In genomic region chr7:27605689-27606269, GRCh38 we compare ENCODE assay signal across 8 cellular contexts. TPM values are rescaled to one million over a fixed set of nuclear protein-coding genes. Genes with fewer than 3 reads are reported as not detected.
A peak's percentile ranks its signal among the peaks of the same experiment; 100 is the strongest.
DNase-seq lines count a peak whose midpoint lies in the region; ATAC-seq, FAIRE-seq and TF ChIP-seq lines count a peak whose summit lies in the region.

No MANE protein-coding gene starts in this region.

- H3K27ac ChIP-seq in Panc1 (ENCODE audit: low read length): peak overlapping the region; percentile 5; the same call in 1 of the 2 replicates

- H3K27me3 Mint-ChIP-seq in activated naive CD4-positive, alpha-beta T cell treated with anti-CD3 and anti-CD28 coated beads for 36 hours (ENCODE audit: low read depth): no peaks in the 10 kb centered on the region
- no peaks in the 10 kb centered on the region for H3K27me3 Mint-ChIP-seq in activated CD4-positive, alpha-beta T cell treated with anti-CD3 and anti-CD28 coated beads, Interleukin-2, amount 10 ng/mL, durations not matched to agents 24 days and 14 days

- peaks cover 50% of the 10 kb centered on the region for H3K4me1 ChIP-seq in Panc1 (ENCODE audit: control insufficient read depth, insufficient read depth, low read length)

- DNase-seq in activated naive CD4-positive, alpha-beta T cell treated with anti-CD3 and anti-CD28 coated beads for 36 hours: peak; percentile 7
- DNase-seq in activated naive CD4-positive, alpha-beta T cell (lab: John Stamatoyannopoulos, UW): no peak
- peak; percentile 28 for DNase-seq in Panc1 (ENCODE audit: low read depth, low spot score)
- DNase-seq in fibroblast of villous mesenchyme (ENCODE audit: low read depth): peak; percentile 55
- peak; percentile 34 for DNase-seq in urothelium cell line (ENCODE audit: low spot score)
- DNase-seq in activated CD4-positive, alpha-beta T cell treated with anti-CD3 and anti-CD28 coated beads, Interleukin-2, amount 10 ng/mL, durations not matched to agents 24 days and 14 days: no peak
- DNase-seq in GM13976 (ENCODE audit: low spot score): no peak

- BruUV-seq in Panc1 (replicated peaks; lab: Mats Ljungman, UMichigan): no TSS peak

- no peak overlapping the region for H3K4me3 Mint-ChIP-seq in activated naive CD4-positive, alpha-beta T cell treated with anti-CD3 and anti-CD28 coated beads for 36 hours
- H3K4me3 Mint-ChIP-seq in activated CD4-positive, alpha-beta T cell treated with anti-CD3 and anti-CD28 coated beads, Interleukin-2, amount 10 ng/mL, durations not matched to agents 24 days and 14 days: no peak overlapping the region

- intact Hi-C loops in activated naive CD4-positive, alpha-beta T cell treated with anti-CD3 and anti-CD28 coated beads for 36 hours (cut with micrococcal nuclease): no loop called here
- intact Hi-C loops in Panc1 (cut with micrococcal nuclease; ENCODE audit: unreplicated experiment): loop anchor here (5.0 kb wide), 1 partner anchor 408 kb away; no protein-coding TSS in a partner anchor
- intact Hi-C loops in activated CD4-positive, alpha-beta T cell treated with anti-CD3 and anti-CD28 coated beads, Interleukin-2, amount 10 ng/mL, durations not matched to agents 24 days and 14 days (cut with micrococcal nuclease): no loop called here

- in situ Hi-C loops in Panc1 (cut with HindIII; ENCODE audit: low pct_unique_long_range_greater_than_20kb, low sequenced_read_pairs) (no loop called here), GM13976 (cut with MboI; ENCODE audit: low sequenced_read_pairs, unreplicated experiment) (no loop called here)

- CTCF ChIA-PET in activated naive CD4-positive, alpha-beta T cell treated with anti-CD3 and anti-CD28 coated beads for 36 hours (lab: Charles Lee): interaction anchor here (0.6 to 1.8 kb wide), 7 partner anchors 12 to 488 kb away, joined by 3 to 6 read pairs (median 4); no protein-coding TSS in a partner anchor
- CTCF ChIA-PET in Panc1 (lab: Charles Lee): interaction anchor here (0.7 to 1.5 kb wide), 13 partner anchors 16 to 598 kb away, joined by 3 to 13 read pairs (median 6); no protein-coding TSS in a partner anchor

- POLR2A ChIA-PET in Panc1 (lab: Charles Lee): no interaction called here

- no peaks in the 10 kb centered on the region for H3K4me1 Mint-ChIP-seq in activated naive CD4-positive, alpha-beta T cell treated with anti-CD3 and anti-CD28 coated beads for 36 hours (ENCODE audit: low read depth)
- no peaks in the 10 kb centered on the region for H3K4me1 Mint-ChIP-seq in activated CD4-positive, alpha-beta T cell treated with anti-CD3 and anti-CD28 coated beads, Interleukin-2, amount 10 ng/mL, durations not matched to agents 24 days and 14 days

- H3K9me3 ChIP-seq in Panc1 (ENCODE audit: control insufficient read depth, insufficient read depth, low read depth, low read length): no peaks in the 10 kb centered on the region

- H3K4me3 ChIP-seq in Panc1 (ENCODE audit: low read depth in 2 of 2, low read length in 2 of 2) (peak overlapping the region in 1 of 2 experiments; percentile 7; a peak in 2 of 4 replicates), fibroblast of villous mesenchyme (ENCODE audit: low read depth, low read length) (no peak overlapping the region)

- peaks cover 1% of the 10 kb centered on the region for H3K36me3 Mint-ChIP-seq in activated naive CD4-positive, alpha-beta T cell treated with anti-CD3 and anti-CD28 coated beads for 36 hours (ENCODE audit: low read depth)
- H3K36me3 Mint-ChIP-seq in activated CD4-positive, alpha-beta T cell treated with anti-CD3 and anti-CD28 coated beads, Interleukin-2, amount 10 ng/mL, durations not matched to agents 24 days and 14 days (ENCODE audit: low read depth): no peaks in the 10 kb centered on the region

- H3K27ac Mint-ChIP-seq in activated naive CD4-positive, alpha-beta T cell treated with anti-CD3 and anti-CD28 coated beads for 36 hours: no peak overlapping the region
- H3K27ac Mint-ChIP-seq in activated CD4-positive, alpha-beta T cell treated with anti-CD3 and anti-CD28 coated beads, Interleukin-2, amount 10 ng/mL, durations not matched to agents 24 days and 14 days: no peak overlapping the region

- TF ChIP-seq CTCF in Panc1 (IDR thresholded peaks at IDR 0.05) (peak; percentile 75; the same call in 1 of the 2 replicates), fibroblast of villous mesenchyme (IDR thresholded peaks at IDR 0.05; ENCODE audit: insufficient read depth, low read depth, low read length) (peak; percentile 54), GM13976 (IDR thresholded peaks at IDR 0.05; ENCODE audit: borderline replicate concordance, control extremely low read depth, extremely low read depth, insufficient read depth, missing control alignments) (no peak)

- no peaks in the 10 kb centered on the region for H3K27me3 ChIP-seq in Panc1 (ENCODE audit: control insufficient read depth, insufficient read depth, low read length)

- peak; percentile 76 for ATAC-seq in Panc1
- no peak for ATAC-seq in HG03196 (IDR thresholded peaks at IDR 0.05; ENCODE audit: unreplicated experiment)

- FAIRE-seq in urothelium cell line (lab: Jason Lieb, UNC): no peak

- H3K36me3 ChIP-seq in Panc1 (ENCODE audit: control insufficient read depth, insufficient read depth, low read length): no peaks in the 10 kb centered on the region

- H3K9me3 Mint-ChIP-seq in activated naive CD4-positive, alpha-beta T cell treated with anti-CD3 and anti-CD28 coated beads for 36 hours: no peaks in the 10 kb centered on the region
- H3K9me3 Mint-ChIP-seq in activated CD4-positive, alpha-beta T cell treated with anti-CD3 and anti-CD28 coated beads, Interleukin-2, amount 10 ng/mL, durations not matched to agents 24 days and 14 days: no peaks in the 10 kb centered on the region

RNA-seq across cellular contexts. Expression of gene HIBADH, which starts 56.9 kb away (rescaled TPM):
- total RNA-seq in activated naive CD4-positive, alpha-beta T cell treated with anti-CD3 and anti-CD28 coated beads for 36 hours: 10 to 100 TPM; 20.8 to 22.5 TPM
- total RNA-seq in Panc1 (2021; ENCODE audit: unreplicated experiment): 31.2 TPM
- polyA plus RNA-seq in Panc1 (2012; ENCODE audit: insufficient read length): 34.4 TPM
- 36.4 and 70.0 TPM in 2 replicates for total RNA-seq in fibroblast of villous mesenchyme
- total RNA-seq in activated CD4-positive, alpha-beta T cell treated with anti-CD3 and anti-CD28 coated beads, Interleukin-2, amount 10 ng/mL, durations not matched to agents 24 days and 14 days: 21.5 and 22.6 TPM in 2 replicates

Comparison
In these comparisons a context has a peak if more than half of its experiments do, and no peak if none do; other contexts are left out.
1. DNase-seq: peak in activated naive CD4-positive, alpha-beta T cell treated with anti-CD3 and anti-CD28 coated beads for 36 hours (single experiment), Panc1 (single experiment), fibroblast of villous mesenchyme (single experiment) and urothelium cell line (single experiment); none in activated naive CD4-positive, alpha-beta T cell (0 of 4), activated CD4-positive, alpha-beta T cell treated with anti-CD3 and anti-CD28 coated beads, Interleukin-2, amount 10 ng/mL, durations not matched to agents 24 days and 14 days (single experiment) and GM13976 (single experiment).